Comparison of ENCODE assay signal across 8 cellular contexts in the genomic region with DNA sequence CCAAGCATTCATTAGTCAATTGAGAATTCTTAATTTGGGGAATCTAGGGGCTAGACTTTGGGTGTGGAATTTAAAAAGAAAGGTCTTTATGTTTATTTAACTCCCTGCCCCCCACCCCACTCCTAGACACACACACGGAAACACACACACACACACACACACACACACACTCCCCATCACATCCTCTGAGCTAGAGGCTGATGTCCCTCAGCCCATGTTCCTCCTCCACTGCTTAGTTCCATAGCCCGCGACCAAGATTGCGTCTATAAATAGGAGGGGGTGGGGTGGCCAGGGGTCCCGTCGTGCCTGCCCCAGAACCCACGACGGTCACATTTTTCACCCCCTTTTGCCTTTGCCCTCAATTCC. TPM values are rescaled to one million over a fixed set of nuclear protein-coding genes. Genes with fewer than 3 reads are reported as not detected.
DNase-seq lines count a peak whose midpoint lies in the region; ATAC-seq and TF ChIP-seq lines count a peak whose summit lies in the region.

No MANE protein-coding gene starts in this region.

- peak overlapping the region; percentile 30 for H3K4me2 ChIP-seq in mesenchymal stem cell (ENCODE audit: low read length, poor library complexity, severe bottlenecking)

- peak overlapping the region; percentile 23 for H4K91ac ChIP-seq in mesenchymal stem cell (ENCODE audit: low read length)

- no peaks in the 10 kb centered on the region for H3K9me3 Mint-ChIP-seq in activated T-cell treated with anti-CD3 and anti-CD28 coated beads, Interleukin-2, amount 50 U/mL, for 24 hours
- H3K9me3 Mint-ChIP-seq in activated T-cell treated with anti-CD3 and anti-CD28 coated beads, Interleukin-2, amount 50 U/mL, for 4 hours = no peaks in the 10 kb centered on the region
- H3K9me3 Mint-ChIP-seq in central memory CD8-positive, alpha-beta T cell = no peaks in the 10 kb centered on the region

- peak overlapping the region; percentile 29 for H2AK5ac ChIP-seq in mesenchymal stem cell (ENCODE audit: low read length, severe bottlenecking)

- peaks cover 6% of the 10 kb centered on the region for H3K4me1 Mint-ChIP-seq in activated T-cell treated with anti-CD3 and anti-CD28 coated beads, Interleukin-2, amount 50 U/mL, for 24 hours (ENCODE audit: low read depth)
- peaks cover 6% of the 10 kb centered on the region for H3K4me1 Mint-ChIP-seq in activated T-cell treated with anti-CD3 and anti-CD28 coated beads, Interleukin-2, amount 50 U/mL, for 4 hours (ENCODE audit: low read depth)
- peaks cover 12% of the 10 kb centered on the region for H3K4me1 Mint-ChIP-seq in central memory CD8-positive, alpha-beta T cell

- TF ChIP-seq CTCF in upper lobe of left lung (IDR thresholded peaks at IDR 0.05) = no peak

- no peak for TF ChIP-seq POLR2A in upper lobe of left lung (IDR thresholded peaks at IDR 0.05)

- peak overlapping the region in 1 of 2 experiments; percentile 68 for H3K14ac ChIP-seq in mesenchymal stem cell (ENCODE audit: low read length in 2 of 2)

- peak overlapping the region; percentile 60 to 62 for H3K18ac ChIP-seq in mesenchymal stem cell (ENCODE audit: low read depth in 1 of 2, low read length in 2 of 2)

- H3K36me3 Mint-ChIP-seq in activated T-cell treated with anti-CD3 and anti-CD28 coated beads, Interleukin-2, amount 50 U/mL, for 24 hours (ENCODE audit: low read depth) = no peaks in the 10 kb centered on the region
- H3K36me3 Mint-ChIP-seq in activated T-cell treated with anti-CD3 and anti-CD28 coated beads, Interleukin-2, amount 50 U/mL, for 4 hours (ENCODE audit: insufficient read depth) = no peaks in the 10 kb centered on the region
- no peaks in the 10 kb centered on the region for H3K36me3 Mint-ChIP-seq in central memory CD8-positive, alpha-beta T cell (ENCODE audit: insufficient read depth)

- peak overlapping the region; percentile 79 for H2AFZ ChIP-seq in mesenchymal stem cell (ENCODE audit: low read depth, low read length)

- peak overlapping the region; percentile 19 for H2BK5ac ChIP-seq in mesenchymal stem cell (ENCODE audit: low read depth, low read length, poor library complexity, severe bottlenecking)

- H3K4ac ChIP-seq in mesenchymal stem cell (ENCODE audit: low read depth in 1 of 2, low read length in 2 of 2) = peak overlapping the region in 1 of 2 experiments; percentile 6

- no peak overlapping the region for H3K23ac ChIP-seq in mesenchymal stem cell (ENCODE audit: low read length in 2 of 2)

- H3K27ac ChIP-seq in mesenchymal stem cell (ENCODE audit: low read length, poor library complexity, severe bottlenecking) = peak overlapping the region; percentile 74
- H3K27ac ChIP-seq in upper lobe of left lung = peak overlapping the region in 3 of 4 donors; percentile 81 to 94 (median 82)

- peak overlapping the region; percentile 64 for H3K4me3 Mint-ChIP-seq in activated T-cell treated with anti-CD3 and anti-CD28 coated beads, Interleukin-2, amount 50 U/mL, for 24 hours
- no peak overlapping the region for H3K4me3 Mint-ChIP-seq in activated T-cell treated with anti-CD3 and anti-CD28 coated beads, Interleukin-2, amount 50 U/mL, for 4 hours
- peak overlapping the region; percentile 41 for H3K4me3 Mint-ChIP-seq in central memory CD8-positive, alpha-beta T cell

- H3K27me3 Mint-ChIP-seq in activated T-cell treated with anti-CD3 and anti-CD28 coated beads, Interleukin-2, amount 50 U/mL, for 24 hours = peaks cover 69% of the 10 kb centered on the region
- peaks cover 51% of the 10 kb centered on the region for H3K27me3 Mint-ChIP-seq in activated T-cell treated with anti-CD3 and anti-CD28 coated beads, Interleukin-2, amount 50 U/mL, for 4 hours (ENCODE audit: low read depth)
- H3K27me3 Mint-ChIP-seq in central memory CD8-positive, alpha-beta T cell = peaks cover 74% of the 10 kb centered on the region

- H3K36me3 ChIP-seq in mesenchymal stem cell (ENCODE audit: control insufficient read depth in 1 of 2, insufficient read depth in 2 of 2, low read depth in 1 of 2, low read length in 2 of 2) (peaks cover 5 to 11% of the 10 kb centered on the region in 2 experiments), upper lobe of left lung (no peaks in the 10 kb centered on the region)

- H3K79me1 ChIP-seq in mesenchymal stem cell (replicated peaks; ENCODE audit: low read length, poor library complexity, severe bottlenecking) = peaks cover 2% of the 10 kb centered on the region

- H3K27ac Mint-ChIP-seq in activated T-cell treated with anti-CD3 and anti-CD28 coated beads, Interleukin-2, amount 50 U/mL, for 24 hours = no peak overlapping the region
- no peak overlapping the region for H3K27ac Mint-ChIP-seq in central memory CD8-positive, alpha-beta T cell (ENCODE audit: low read depth)

- H2BK120ac ChIP-seq in mesenchymal stem cell (ENCODE audit: low read depth, low read length) = peak overlapping the region; percentile 9

- H3K4me3 ChIP-seq in mesenchymal stem cell (ENCODE audit: insufficient read depth in 1 of 2, low read depth in 1 of 2, low read length in 2 of 2) = peak overlapping the region; percentile 84 to 96
- H3K4me3 ChIP-seq in upper lobe of left lung = peak overlapping the region in 3 of 4 donors; percentile 59 to 82 (median 72)

- peak overlapping the region; percentile 10 for H4K8ac ChIP-seq in mesenchymal stem cell (ENCODE audit: low read length)

- no peak for DNase-seq in activated T-cell treated with anti-CD3 and anti-CD28 coated beads, Interleukin-2, amount 50 U/mL, for 24 hours
- DNase-seq in activated T-cell treated with anti-CD3 and anti-CD28 coated beads, Interleukin-2, amount 50 U/mL, for 4 hours = no peak
- no peak for DNase-seq in central memory CD8-positive, alpha-beta T cell (ENCODE audit: low spot score in 2 of 2)
- DNase-seq in mesenchymal stem cell (peak; percentile 73), upper lobe of left lung (no peak), hippocampal formation (lab: John Stamatoyannopoulos, UW) (no peak)
- no peak for DNase-seq in stimulated activated CD4-positive, alpha-beta T cell treated with anti-CD3 and anti-CD28 coated beads, Interleukin-15, amount 100 ng/mL, for 24 hours

- ATAC-seq in activated T-cell treated with anti-CD3 and anti-CD28 coated beads, Interleukin-2, amount 50 U/mL, for 4 hours = no peak
- no peak for ATAC-seq in central memory CD8-positive, alpha-beta T cell (replicated peaks; ENCODE audit: extremely low read depth, poor library complexity, severe bottlenecking)
- ATAC-seq in upper lobe of left lung (ENCODE audit: low FRiP score in 2 of 2) (peak; percentile 2 to 12), HG03354 (IDR thresholded peaks at IDR 0.05; ENCODE audit: poor library complexity, severe bottlenecking, unreplicated experiment) (no peak)

- peak overlapping the region; percentile 97 for H3K9ac ChIP-seq in mesenchymal stem cell (ENCODE audit: low read length)

- WGBS in mesenchymal stem cell = 7% methylated on average over 3 of the region's 8 CpGs
- WGBS in upper lobe of left lung, 2 donors = 1 to 3% methylated on average over 8 of the region's 8 CpGs

- peak overlapping the region; percentile 50 for H2BK15ac ChIP-seq in mesenchymal stem cell (ENCODE audit: low read depth, poor library complexity, severe bottlenecking)

- no peak for TF ChIP-seq EP300 in upper lobe of left lung (IDR thresholded peaks at IDR 0.05)

- H3K4me1 ChIP-seq in mesenchymal stem cell (ENCODE audit: control insufficient read depth, insufficient read depth, low read depth, low read length) (peaks cover 19% of the 10 kb centered on the region), upper lobe of left lung (peaks cover 8 to 38% (median 11%) of the 10 kb centered on the region in 4 donors)

- H3K9me3 ChIP-seq in mesenchymal stem cell (ENCODE audit: control insufficient read depth, low read length) (no peaks in the 10 kb centered on the region), upper lobe of left lung (no peaks in the 10 kb centered on the region)

- H3K27me3 ChIP-seq in mesenchymal stem cell (ENCODE audit: control insufficient read depth in 1 of 2, insufficient read depth in 1 of 2, low read length in 2 of 2) (no peaks in the 10 kb centered on the region), upper lobe of left lung (no peaks in the 10 kb centered on the region)

- H2BK12ac ChIP-seq in mesenchymal stem cell (ENCODE audit: low read length in 2 of 2) = peak overlapping the region; percentile 78 to 92

RNA-seq across cellular contexts. Expression of gene KIRREL1, which starts 0.6 kb away (rescaled TPM):
- under 1 TPM; 0.15 to 0.29 (median 0.16) TPM for total RNA-seq in activated T-cell treated with anti-CD3 and anti-CD28 coated beads, Interleukin-2, amount 50 U/mL, for 4 hours
- polyA plus RNA-seq in mesenchymal stem cell (2013, experiment 1 of 2) = 133 TPM
- 130 TPM for polyA plus RNA-seq in mesenchymal stem cell (2013, experiment 2 of 2)
- total RNA-seq in upper lobe of left lung = 10 to 100 TPM; 16.9 to 40.6 (median 25.8) TPM

Comparison
In these comparisons a context has a peak if more than half of its experiments do, and no peak if none do; other contexts are left out.
1. ATAC-seq: peak in upper lobe of left lung (2 of 2); none in activated T-cell treated with anti-CD3 and anti-CD28 coated beads, Interleukin-2, amount 50 U/mL, for 4 hours (0 of 2), central memory CD8-positive, alpha-beta T cell (single experiment) and HG03354 (single experiment).
2. RNA of gene KIRREL1, which starts 0.6 kb away (total RNA-seq): 16.9 to 40.6 TPM in upper lobe of left lung; 0.15 to 0.29 TPM in activated T-cell treated with anti-CD3 and anti-CD28 coated beads, Interleukin-2, amount 50 U/mL, for 4 hours; every median in the first group is over 10 times any median in the second.